12 cellular contexts compared by ENCODE assay signal in genomic region chr1:209723761-209724693, GRCh38. TPM values are rescaled to one million over a fixed set of nuclear protein-coding genes. Genes with fewer than 3 reads are reported as not detected.
DNase-seq lines count a peak whose midpoint lies in the region; ATAC-seq and TF ChIP-seq lines count a peak whose summit lies in the region.
"Had no signal": no experiment of that assay in that cellular context is flagged by ENCODE, and none has a peak within 500 bp of the region (broad histone marks: within the 10 kb centered on the region; RNA-seq: fewer than 3 reads in every experiment).

No MANE protein-coding gene starts in this region.

- 71 to 92% methylated on average over 2 to 3 of the region's 3 CpGs for WGBS in gastroesophageal sphincter (ENCODE audit: low coverage in 1 of 2), 2 donors

- no peak overlapping the region for H3K27ac ChIP-seq in gastroesophageal sphincter
- H3K27ac ChIP-seq: Peyer's patch had no signal

- peak; percentile 69 for DNase-seq in stimulated activated CD4-positive, alpha-beta T cell treated with anti-CD3 and anti-CD28 coated beads, Interleukin-4, amount 100 ng/mL, for 24 hours
- DNase-seq: NCI-H2029 treated with DMSO at 0.1 percent for 48 hours, Peyer's patch had no signal

- H3K4me3 Mint-ChIP-seq in activated naive CD4-positive, alpha-beta T cell treated with anti-CD3 and anti-CD28 coated beads, Interleukin-2, amount 50 U/mL, for 24 hours = peak overlapping the region; percentile 84

- no peak overlapping the region for H3K4me3 ChIP-seq in gastroesophageal sphincter
- H3K4me3 ChIP-seq: lung, Peyer's patch had no signal

- no peaks in the 10 kb centered on the region for H3K4me1 ChIP-seq in gastroesophageal sphincter
- H3K4me1 ChIP-seq: Peyer's patch had no signal

- H3K36me3 Mint-ChIP-seq in activated naive CD4-positive, alpha-beta T cell treated with anti-CD3 and anti-CD28 coated beads, Interleukin-2, amount 50 U/mL, for 24 hours = peaks cover 2% of the 10 kb centered on the region

- H3K9me3 Mint-ChIP-seq in activated naive CD4-positive, alpha-beta T cell treated with anti-CD3 and anti-CD28 coated beads, Interleukin-2, amount 50 U/mL, for 24 hours = peaks cover 11% of the 10 kb centered on the region

- H3K27me3 Mint-ChIP-seq in activated naive CD4-positive, alpha-beta T cell treated with anti-CD3 and anti-CD28 coated beads, Interleukin-2, amount 50 U/mL, for 24 hours = no peaks in the 10 kb centered on the region

- no peak for TF ChIP-seq EP300 in gastroesophageal sphincter (IDR thresholded peaks at IDR 0.05)

- peak; percentile 79 for ATAC-seq in GM18868 (IDR thresholded peaks at IDR 0.05; ENCODE audit: unreplicated experiment)
- ATAC-seq in HG03342 (IDR thresholded peaks at IDR 0.05; ENCODE audit: unreplicated experiment) = peak; percentile 60
- no peak for ATAC-seq in gastroesophageal sphincter
- no peak for ATAC-seq in HG02938 (IDR thresholded peaks at IDR 0.05; ENCODE audit: unreplicated experiment)
- no peak for ATAC-seq in GM21526 (IDR thresholded peaks at IDR 0.05; ENCODE audit: low FRiP score, unreplicated experiment)
- ATAC-seq in GM19467 (IDR thresholded peaks at IDR 0.05; ENCODE audit: unreplicated experiment) = no peak

- TF ChIP-seq CTCF in gastroesophageal sphincter (IDR thresholded peaks at IDR 0.05) = no peak

- no peaks in the 10 kb centered on the region for H3K36me3 ChIP-seq in gastroesophageal sphincter
- H3K36me3 ChIP-seq: Peyer's patch had no signal

- H3K9me3 ChIP-seq in gastroesophageal sphincter = no peaks in the 10 kb centered on the region
- H3K9me3 ChIP-seq: Peyer's patch had no signal

- peaks cover 62% of the 10 kb centered on the region for H3K4me1 Mint-ChIP-seq in activated naive CD4-positive, alpha-beta T cell treated with anti-CD3 and anti-CD28 coated beads, Interleukin-2, amount 50 U/mL, for 24 hours

- H3K27ac Mint-ChIP-seq in activated naive CD4-positive, alpha-beta T cell treated with anti-CD3 and anti-CD28 coated beads, Interleukin-2, amount 50 U/mL, for 24 hours = peak overlapping the region; percentile 100

- no peaks in the 10 kb centered on the region for H3K27me3 ChIP-seq in gastroesophageal sphincter
- H3K27me3 ChIP-seq: Peyer's patch had no signal

- TF ChIP-seq POLR2A in gastroesophageal sphincter (IDR thresholded peaks at IDR 0.05) = no peak

RNA-seq across cellular contexts. Expression of gene HSD11B1, which starts 19.4 kb away (rescaled TPM):
- 10 to 100 TPM in 2 of 4 donors, 1 to 10 TPM in 2; 5.0 to 17.8 (median 8.9) TPM for total RNA-seq in gastroesophageal sphincter
- total RNA-seq: frontal cortex had no signal

RNA-seq across cellular contexts. Expression of gene TRAF3IP3, which starts 31.8 kb away (rescaled TPM):
- total RNA-seq in gastroesophageal sphincter = 1 to 10 TPM in 3 of 4 donors, under 1 TPM in 1; 0.77 to 5.7 (median 3.5) TPM

RNA-seq across cellular contexts. Expression of gene G0S2, which starts 48.8 kb away (rescaled TPM):
- total RNA-seq in gastroesophageal sphincter = 10 to 100 TPM in 2 of 4 donors, 1 to 10 TPM in 2; 6.0 to 95.2 (median 11.0) TPM

Comparison
In these comparisons a context has a peak if more than half of its experiments do, and no peak if none do; other contexts are left out.
1. ATAC-seq: peak in GM18868 (single experiment) and HG03342 (single experiment); none in gastroesophageal sphincter (single experiment), HG02938 (single experiment), GM21526 (single experiment) and GM19467 (single experiment).